Comparison of ENCODE assay signal across 8 cellular contexts in genomic region chrX:48918644-48919340, GRCh38. TPM values are rescaled to one million over a fixed set of nuclear protein-coding genes. Genes with fewer than 3 reads are reported as not detected.
DNase-seq lines count a peak whose midpoint lies in the region; ATAC-seq, FAIRE-seq and TF ChIP-seq lines count a peak whose summit lies in the region.

TSS of gene PIM2 (minus strand) at chrX:48919024. CDS start at chrX:48918834, 190 bp downstream.

- H3K27me3 ChIP-seq in heart left ventricle = no peaks in the 10 kb centered on the region
- no peaks in the 10 kb centered on the region for H3K27me3 ChIP-seq in upper lobe of right lung

- ATAC-seq in HG02852 (IDR thresholded peaks at IDR 0.05; ENCODE audit: unreplicated experiment) = peak; percentile 74
- ATAC-seq in heart left ventricle = peak; percentile 86 to 91 (median 90)
- peak; percentile 93 for ATAC-seq in upper lobe of right lung

- peak; percentile 94 for FAIRE-seq in GM12892 (lab: Jason Lieb, UNC)

- peaks cover 0 to 28% (median 14%) of the 10 kb centered on the region in 9 donors for H3K36me3 ChIP-seq in heart left ventricle
- peaks cover 13% of the 10 kb centered on the region for H3K36me3 ChIP-seq in upper lobe of right lung

- peak; percentile 77 for DNase-seq in GM12892 (ENCODE audit: insufficient read length)
- peak; percentile 71 for DNase-seq in NCI-H1436 treated with DMSO at 0.1 percent for 48 hours (lab: John Stamatoyannopoulos, UW)
- peak; percentile 97 for DNase-seq in SW480 (ENCODE audit: low spot score)
- DNase-seq in activated naive CD8-positive, alpha-beta T cell treated with anti-CD3 and anti-CD28 coated beads, Interleukin-2, amount 50 U/mL, for 16 hours (ENCODE audit: low read depth, low spot score) = peak; percentile 77
- DNase-seq in heart left ventricle = peak; percentile 87 to 93 (median 92)
- peak; percentile 62 to 98 (median 84) for DNase-seq in posterior cingulate gyrus
- DNase-seq in upper lobe of right lung = peak; percentile 95

- peak; percentile 98 for TF ChIP-seq POLR2A in GM12892 (IDR thresholded peaks at IDR 0.05; ENCODE audit: low read depth, low read length)
- peak; percentile 66 to 96 for TF ChIP-seq POLR2A in heart left ventricle (IDR thresholded peaks at IDR 0.05)

- 1 to 38% (median 17%) methylated on average over 13 to 55 of the region's 55 CpGs for WGBS in heart left ventricle, 4 donors

- TF ChIP-seq CTCF in heart left ventricle (IDR thresholded peaks at IDR 0.05) (peak in 1 of 12 donors; percentile 2), upper lobe of right lung (IDR thresholded peaks at IDR 0.05) (no peak)

- H3K4me3 ChIP-seq in heart left ventricle (peak within 1 kb of the TSS; percentile 16 to 74 (median 60)), upper lobe of right lung (peak within 1 kb of the TSS; percentile 57)

- no peaks in the 10 kb centered on the region for H3K9me3 ChIP-seq in heart left ventricle
- H3K9me3 ChIP-seq in upper lobe of right lung = no peaks in the 10 kb centered on the region

- H3K27ac ChIP-seq in heart left ventricle = peak within 1 kb of the TSS in 11 of 12 donors; percentile 47 to 85 (median 71)
- H3K27ac ChIP-seq in upper lobe of right lung = peak within 1 kb of the TSS; percentile 89

- H3K4me1 ChIP-seq in heart left ventricle (peaks cover 0 to 18% (median 2%) of the 10 kb centered on the region in 12 donors), upper lobe of right lung (peaks cover 6% of the 10 kb centered on the region)

- intact Hi-C loops in heart left ventricle (cut with DNase I) = loop anchor here in 2 of 10 donors (5.0 to 10.0 kb wide), 3 partner anchors 114 to 244 kb away; partner anchors contain the start of genes HDAC6 (in 1 of the 2) and TFE3 (in 1 of the 2)
- intact Hi-C loops in posterior cingulate gyrus (cut with DNase I) = loop anchor here (5.0 kb wide), 1 partner anchor 39 kb away; the partner anchor contains the start of gene OTUD5
- intact Hi-C loops in upper lobe of right lung (cut with DNase I) = no loop called here

RNA-seq across cellular contexts. Expression of gene PIM2, which starts in this region (rescaled TPM):
- polyA plus RNA-seq in GM12892 (2012; ENCODE audit: missing spikeins) = 175 TPM
- total RNA-seq in heart left ventricle (10 to 100 TPM in 2 of 9 donors, 1 to 10 TPM in 7; 2.3 to 13.3 (median 3.5) TPM), upper lobe of right lung (14.4 TPM)
- polyA plus RNA-seq in heart left ventricle = 1 to 10 TPM; 2.0 to 5.4 TPM

Comparison
In these comparisons a context has a peak if more than half of its experiments do, and no peak if none do; other contexts are left out.
1. Peak in every context shown above with its lines: DNase-seq, ATAC-seq, H3K4me3 ChIP-seq and H3K27ac ChIP-seq.